ENCODE assay signal across 20 cellular contexts in the genomic region with DNA sequence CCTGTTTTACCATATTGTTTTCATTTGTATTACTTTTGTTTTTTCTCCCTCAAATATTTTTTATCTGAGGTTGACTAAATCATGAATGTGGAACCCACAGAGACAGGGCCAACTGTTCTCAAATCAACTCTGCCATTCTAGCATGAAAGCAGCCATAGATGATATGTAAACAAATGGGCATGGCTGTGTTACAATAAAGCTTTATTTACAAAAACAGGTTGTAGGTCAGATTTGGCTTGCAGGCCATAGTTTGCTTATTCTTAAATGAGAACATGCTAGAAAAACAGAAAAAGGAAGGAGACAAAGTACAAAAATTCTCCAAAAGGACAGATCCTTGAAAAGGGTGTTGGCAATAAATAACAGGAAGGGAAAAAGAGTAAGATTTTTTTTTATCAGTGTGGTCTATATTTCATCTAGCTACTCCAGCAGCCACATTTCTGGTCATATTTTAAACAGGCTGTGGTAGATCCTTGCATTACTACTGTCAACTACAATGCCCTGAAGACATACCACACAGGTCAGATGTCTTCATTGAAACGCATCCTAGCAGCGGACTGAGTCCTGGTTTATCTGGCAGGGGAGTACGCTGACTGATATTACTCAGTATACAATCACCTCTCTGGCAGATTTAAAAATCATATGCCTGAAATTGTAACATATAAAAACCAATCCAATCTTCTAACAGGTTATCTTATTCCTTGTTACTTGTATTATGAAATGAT. TPM values are rescaled to one million over a fixed set of nuclear protein-coding genes. Genes with fewer than 3 reads are reported as not detected.
DNase-seq lines count a peak whose midpoint lies in the region; ATAC-seq and TF ChIP-seq lines count a peak whose summit lies in the region.
"Had no signal": no experiment of that assay in that cellular context is flagged by ENCODE, and none has a peak within 500 bp of the region (broad histone marks: within the 10 kb centered on the region; RNA-seq: fewer than 3 reads in every experiment).

No MANE protein-coding gene starts in this region.

- H3K36me3 Mint-ChIP-seq in CD4-positive, alpha-beta memory T cell: peaks cover 16 to 29% of the 10 kb centered on the region in 2 donors
- H3K36me3 Mint-ChIP-seq in WTC11 (peaks cover 17% of the 10 kb centered on the region), mesothelial cell of epicardium (peaks cover 22% of the 10 kb centered on the region)
- H3K36me3 Mint-ChIP-seq in naive thymus-derived CD4-positive, alpha-beta T cell: peaks cover 0 to 23% (median 17%) of the 10 kb centered on the region in 5 donors

- H3K27ac Mint-ChIP-seq in CD4-positive, alpha-beta memory T cell: peak overlapping the region in 5 of 7 donors; percentile 4 to 54 (median 23)
- H3K27ac Mint-ChIP-seq in WTC11: 0 out of 2 replicates have a peak overlapping the region, but pooled peaks have one; percentile 51
- H3K27ac Mint-ChIP-seq in naive thymus-derived CD4-positive, alpha-beta T cell: peak overlapping the region in 6 of 9 donors; percentile 3 to 67 (median 16)
- H3K27ac Mint-ChIP-seq in mesothelial cell of epicardium: no peak overlapping the region
- H3K27ac Mint-ChIP-seq: GM23338 had no signal

- peaks cover 30 to 70% (median 43%) of the 10 kb centered on the region in 4 donors for H3K4me1 Mint-ChIP-seq in CD4-positive, alpha-beta memory T cell
- H3K4me1 Mint-ChIP-seq in WTC11: peaks cover 16% of the 10 kb centered on the region
- H3K4me1 Mint-ChIP-seq in naive thymus-derived CD4-positive, alpha-beta T cell: peaks cover 25 to 67% (median 56%) of the 10 kb centered on the region in 7 donors
- H3K4me1 Mint-ChIP-seq in mesothelial cell of epicardium: peaks cover 2% of the 10 kb centered on the region

- H3K4me1 ChIP-seq in CD4-positive, alpha-beta memory T cell (ENCODE audit: insufficient read depth, low read length): peaks cover 15% of the 10 kb centered on the region
- peaks cover 9% of the 10 kb centered on the region in 2 donors for H3K4me1 ChIP-seq in naive thymus-derived CD4-positive, alpha-beta T cell (ENCODE audit: control insufficient read depth in 2 of 2, insufficient read depth in 2 of 2, low read length in 2 of 2)
- H3K4me1 ChIP-seq in HAP-1 (no peaks in the 10 kb centered on the region), right atrium auricular region (peaks cover 0 to 20% of the 10 kb centered on the region in 2 donors)

- peaks cover 0 to 16% (median 5%) of the 10 kb centered on the region in 8 donors for H3K9me3 Mint-ChIP-seq in CD4-positive, alpha-beta memory T cell
- H3K9me3 Mint-ChIP-seq in WTC11 (peaks cover 18% of the 10 kb centered on the region), mesothelial cell of epicardium (peaks cover 19% of the 10 kb centered on the region)
- H3K9me3 Mint-ChIP-seq in naive thymus-derived CD4-positive, alpha-beta T cell: peaks cover 0 to 16% (median 4%) of the 10 kb centered on the region in 11 donors

- H3K27ac ChIP-seq in CD4-positive, alpha-beta memory T cell (ENCODE audit: low read depth, low read length): no peak overlapping the region
- no peak overlapping the region for H3K27ac ChIP-seq in naive thymus-derived CD4-positive, alpha-beta T cell (ENCODE audit: low read depth, low read length)
- no peak overlapping the region for H3K27ac ChIP-seq in right atrium auricular region
- H3K27ac ChIP-seq: HL-60 had no signal

- in situ Hi-C loops in HAP-1 (cut with MboI; ENCODE audit: low sequenced_read_pairs): no loop called here

- no peak for TF ChIP-seq CTCF in WTC11 (IDR thresholded peaks at IDR 0.05)
- no peak for TF ChIP-seq CTCF in mesothelial cell of epicardium (IDR thresholded peaks at IDR 0.05; ENCODE audit: unreplicated experiment)
- no peak for TF ChIP-seq CTCF in right atrium auricular region (IDR thresholded peaks at IDR 0.05)

- H3K27me3 Mint-ChIP-seq in CD4-positive, alpha-beta memory T cell: no peaks in the 10 kb centered on the region
- H3K27me3 Mint-ChIP-seq in WTC11 (ENCODE audit: low read depth) (no peaks in the 10 kb centered on the region), mesothelial cell of epicardium (ENCODE audit: low read depth) (no peaks in the 10 kb centered on the region)
- H3K27me3 Mint-ChIP-seq in naive thymus-derived CD4-positive, alpha-beta T cell: no peaks in the 10 kb centered on the region

- no peaks in the 10 kb centered on the region for H3K36me3 ChIP-seq in CD4-positive, alpha-beta memory T cell (ENCODE audit: insufficient read depth, low read length)
- H3K36me3 ChIP-seq in naive thymus-derived CD4-positive, alpha-beta T cell (ENCODE audit: control insufficient read depth in 2 of 3, insufficient read depth in 3 of 3, low read length in 3 of 3): no peaks in the 10 kb centered on the region
- H3K36me3 ChIP-seq in HAP-1 (replicated peaks): no peaks in the 10 kb centered on the region
- no peaks in the 10 kb centered on the region for H3K36me3 ChIP-seq in right atrium auricular region

- POLR2A ChIA-PET in CD4-positive, alpha-beta memory T cell (lab: Charles Lee; ENCODE audit: partially characterized antibody): no interaction called here
- POLR2A ChIA-PET in WTC11 (lab: Charles Lee): no interaction called here
- POLR2A ChIA-PET in naive thymus-derived CD4-positive, alpha-beta T cell (lab: Charles Lee): interaction anchor here (0.6 kb wide), 1 partner anchor 9 kb away, joined by 3 read pairs; no protein-coding TSS in a partner anchor

- CTCF ChIA-PET in CD4-positive, alpha-beta memory T cell (lab: Charles Lee; ENCODE audit: partially characterized antibody): no interaction called here
- CTCF ChIA-PET in WTC11 (lab: Charles Lee): no interaction called here
- CTCF ChIA-PET in naive thymus-derived CD4-positive, alpha-beta T cell (lab: Charles Lee): no interaction called here

- intact Hi-C loops in CD4-positive, alpha-beta memory T cell (cut with micrococcal nuclease): no loop called here
- intact Hi-C loops in naive thymus-derived CD4-positive, alpha-beta T cell (cut with micrococcal nuclease): no loop called here

- no peak for ATAC-seq in WTC11
- no peak for ATAC-seq in naive thymus-derived CD4-positive, alpha-beta T cell
- ATAC-seq: GM23338 had no signal

- peaks cover 0 to 4% of the 10 kb centered on the region in 2 donors for H3K9me3 ChIP-seq in CD4-positive, alpha-beta memory T cell (ENCODE audit: control insufficient read depth in 1 of 2, low read length in 2 of 2)
- no peaks in the 10 kb centered on the region for H3K9me3 ChIP-seq in naive thymus-derived CD4-positive, alpha-beta T cell (ENCODE audit: control insufficient read depth in 2 of 3, low read length in 3 of 3)
- H3K9me3 ChIP-seq in HAP-1 (no peaks in the 10 kb centered on the region; the same call in 1 of the 2 replicates), right atrium auricular region (peaks cover 0 to 10% of the 10 kb centered on the region in 2 donors)

- no peaks in the 10 kb centered on the region for H3K27me3 ChIP-seq in CD4-positive, alpha-beta memory T cell (ENCODE audit: insufficient read depth, low read length)
- H3K27me3 ChIP-seq in naive thymus-derived CD4-positive, alpha-beta T cell (ENCODE audit: control insufficient read depth in 2 of 2, insufficient read depth in 2 of 2, low read length in 2 of 2): no peaks in the 10 kb centered on the region
- H3K27me3 ChIP-seq in HAP-1 (ENCODE audit: low read depth) (no peaks in the 10 kb centered on the region), right atrium auricular region (no peaks in the 10 kb centered on the region)

- H3K4me3 Mint-ChIP-seq in CD4-positive, alpha-beta memory T cell: no peak overlapping the region
- H3K4me3 Mint-ChIP-seq in WTC11 (no peak overlapping the region), mesothelial cell of epicardium (no peak overlapping the region)
- no peak overlapping the region for H3K4me3 Mint-ChIP-seq in naive thymus-derived CD4-positive, alpha-beta T cell
- H3K4me3 Mint-ChIP-seq: CD8-positive, alpha-beta memory T cell; GM23338 had no signal

- no peak for DNase-seq in CD4-positive, alpha-beta memory T cell
- DNase-seq in ELR (ENCODE audit: low read depth) (peak; percentile 77), WTC11 (ENCODE audit: low spot score) (no peak), mesothelial cell of epicardium (ENCODE audit: low spot score in 2 of 2, unreplicated experiment in 2 of 2) (no peak), HAP-1 (ENCODE audit: low spot score in 2 of 2) (no peak), right atrium auricular region (ENCODE audit: low spot score) (no peak)
- no peak for DNase-seq in naive thymus-derived CD4-positive, alpha-beta T cell
- DNase-seq: ACHN; AML-193; CD8-positive, alpha-beta memory T cell; DND-41; KBM-7; NCI-H1092; NCI-H1694; NCI-H2227 treated with DMSO at 0.1 percent for 48 hours; NCI-H524 treated with DMSO at 0.1 percent for 48 hours; SHP77; SK-N-SH had no signal

- H3K4me3 ChIP-seq in CD4-positive, alpha-beta memory T cell (ENCODE audit: low read length in 2 of 2): no peak overlapping the region
- no peak overlapping the region for H3K4me3 ChIP-seq in naive thymus-derived CD4-positive, alpha-beta T cell (ENCODE audit: low read length)
- H3K4me3 ChIP-seq in HAP-1 (no peak overlapping the region), right atrium auricular region (no peak overlapping the region)
- H3K4me3 ChIP-seq: GM23338 had no signal

TF ChIP-seq in WTC11, 78 proteins besides CTCF, POLR2A, EP300 and RAD21 (continues in another document):
- TF ChIP-seq ZNF416 (CRISPR knock-in tag; IDR thresholded peaks at IDR 0.05) (no peak), TCF7 (CRISPR knock-in tag; IDR thresholded peaks at IDR 0.05; ENCODE audit: low read depth) (no peak)

RNA-seq across cellular contexts. Expression of gene SPPL3, which starts 42.9 kb away (rescaled TPM):
- total RNA-seq in CD4-positive, alpha-beta memory T cell: 10 to 100 TPM; 45.0 to 49.4 TPM
- 10 to 100 TPM in 1 of 2 donors, 1 to 10 TPM in 1; 7.4 to 44.5 TPM for polyA plus RNA-seq in CD4-positive, alpha-beta memory T cell
- total RNA-seq in WTC11 (2021) (32.5 to 35.5 TPM (median 33.8 TPM) in 3 replicates), mesothelial cell of epicardium (75.6 to 83.4 TPM (median 79.8 TPM) in 3 replicates), right atrium auricular region (10 to 100 TPM; 13.8 to 16.5 TPM)
- total RNA-seq in naive thymus-derived CD4-positive, alpha-beta T cell: 10 to 100 TPM; 34.9 to 51.8 (median 48.2) TPM
- 10 to 100 TPM; 22.8 to 24.7 TPM for polyA plus RNA-seq in naive thymus-derived CD4-positive, alpha-beta T cell
